In the genomic region with DNA sequence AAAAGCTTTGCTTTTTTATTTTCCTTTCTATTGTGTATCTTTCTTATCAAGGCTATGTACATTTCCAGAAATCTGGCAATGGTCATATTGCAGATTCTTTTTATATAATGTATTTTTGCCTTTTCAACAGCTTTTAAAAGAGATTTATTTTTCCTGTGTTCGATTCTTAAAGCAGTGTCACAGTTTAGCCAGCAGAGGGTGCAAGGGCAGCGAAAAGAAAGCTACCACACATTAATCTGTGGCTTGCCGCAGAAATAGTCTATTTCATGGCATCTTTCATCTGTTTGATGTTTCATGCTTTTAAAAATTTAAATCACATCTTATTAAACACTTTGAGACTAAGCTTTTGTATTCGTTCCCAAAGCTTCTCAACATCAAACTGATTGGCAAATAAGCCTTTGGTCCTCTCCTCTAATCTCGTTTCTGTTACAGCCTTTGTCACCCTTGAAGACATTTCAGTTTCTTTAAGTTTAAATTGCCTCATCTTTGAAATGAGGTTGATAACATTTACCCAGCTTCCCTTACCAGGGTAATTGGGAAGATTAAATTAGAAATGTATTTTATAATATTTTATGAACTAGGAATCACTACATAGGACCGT, we compare ENCODE assay signal across 8 cellular contexts.
DNase-seq lines count a peak whose midpoint lies in the region; ATAC-seq, FAIRE-seq and TF ChIP-seq lines count a peak whose summit lies in the region.

No MANE protein-coding gene starts in this region.

- peak; percentile 91 for TF ChIP-seq CTCF in epithelial cell of esophagus (IDR thresholded peaks at IDR 0.05; ENCODE audit: insufficient read depth, low read depth, low read length, missing control alignments)
- peak; percentile 84 for TF ChIP-seq CTCF in osteocyte (IDR thresholded peaks at IDR 0.05)

- no peak overlapping the region for H3K4me3 Mint-ChIP-seq in osteocyte (ENCODE audit: unreplicated experiment)

- no peak overlapping the region for H3K27ac Mint-ChIP-seq in osteocyte (ENCODE audit: unreplicated experiment)

- H3K27me3 Mint-ChIP-seq in osteocyte (ENCODE audit: unreplicated experiment): no peaks in the 10 kb centered on the region

- no peaks in the 10 kb centered on the region for H3K4me1 Mint-ChIP-seq in osteocyte (ENCODE audit: unreplicated experiment)

- FAIRE-seq in TTC549 (lab: Jason Lieb, UNC): peak; percentile 75

- H3K4me3 ChIP-seq in epithelial cell of esophagus (ENCODE audit: low read length): no peak overlapping the region

- DNase-seq in NCI-H2081 (lab: John Stamatoyannopoulos, UW) (peak; percentile 27 to 28), NCI-H2081 treated with DMSO at 0.1 percent for 48 hours (lab: John Stamatoyannopoulos, UW) (no peak), HT1080 (ENCODE audit: low read depth) (peak; percentile 23), epithelial cell of esophagus (ENCODE audit: low read depth) (peak; percentile 37), osteocyte (ENCODE audit: extremely low spot score, unreplicated experiment) (no peak), T-helper 9 cell (no peak)

- peaks cover 20% of the 10 kb centered on the region for H3K36me3 Mint-ChIP-seq in osteocyte (ENCODE audit: unreplicated experiment)

- ATAC-seq in GM18867 (IDR thresholded peaks at IDR 0.05; ENCODE audit: unreplicated experiment): no peak

- H3K9me3 Mint-ChIP-seq in osteocyte (ENCODE audit: unreplicated experiment): no peaks in the 10 kb centered on the region

Comparison
In these comparisons a context has a peak if more than half of its experiments do, and no peak if none do; other contexts are left out.
1. DNase-seq: peak in NCI-H2081 (2 of 2), HT1080 (single experiment) and epithelial cell of esophagus (single experiment); none in NCI-H2081 treated with DMSO at 0.1 percent for 48 hours (single experiment), osteocyte (single experiment) and T-helper 9 cell (single experiment).